In the genomic region with DNA sequence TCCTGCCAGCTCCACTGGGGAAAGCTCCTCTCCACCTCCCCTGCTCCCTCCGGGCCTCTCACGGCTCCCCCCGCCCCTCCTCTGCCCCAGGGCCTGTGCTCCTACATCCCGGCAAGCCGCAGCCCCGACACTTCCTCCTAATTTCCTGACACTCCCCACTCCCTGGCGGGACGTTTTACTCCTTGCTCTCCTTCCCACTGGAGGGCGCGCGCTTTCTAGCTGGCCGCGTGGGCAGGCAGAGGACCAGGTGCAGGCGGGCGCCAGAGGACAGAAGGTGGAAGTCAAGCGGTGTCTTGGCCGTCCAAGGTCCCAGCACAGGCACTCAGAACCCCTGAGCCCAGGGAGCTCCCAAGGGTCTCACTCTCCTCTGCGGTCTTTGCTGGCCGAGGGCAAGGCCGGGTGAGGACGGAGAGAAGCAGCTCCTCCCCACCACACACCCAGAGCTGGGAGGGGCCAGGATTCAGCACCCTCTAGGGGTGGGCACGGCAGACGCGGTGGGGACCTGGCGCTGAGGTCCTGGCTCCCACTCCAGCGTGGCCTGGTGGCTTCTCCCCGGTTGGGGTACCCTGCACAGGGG, we compare ENCODE assay signal across 1 cellular context.
A peak's percentile ranks its signal among the peaks of the same experiment; 100 is the strongest.
TF ChIP-seq lines count a peak whose summit lies in the region.

No MANE protein-coding gene starts in this region.

TF ChIP-seq in K562, 482 proteins besides CTCF, POLR2A, EP300 and RAD21 (continued from another document and continues in another):
- TF ChIP-seq POLR2AphosphoS2 (IDR thresholded peaks at IDR 0.05; ENCODE audit: low read length) = no peak
- TF ChIP-seq ZNF282 (CRISPR knock-in tag; IDR thresholded peaks at IDR 0.05) = no peak
- no peak for TF ChIP-seq RFX5 (IDR thresholded peaks at IDR 0.05; ENCODE audit: low read depth, low read length)
- TF ChIP-seq NCOR1 (IDR thresholded peaks at IDR 0.05) = no peak
- TF ChIP-seq ZNF589 (CRISPR knock-in tag; IDR thresholded peaks at IDR 0.05; ENCODE audit: low read depth) = no peak
- no peak for TF ChIP-seq ZNF197 (CRISPR knock-in tag; IDR thresholded peaks at IDR 0.05; ENCODE audit: low read depth)
- peak; percentile 44 for TF ChIP-seq ATF7 (IDR thresholded peaks at IDR 0.05)
- no peak for TF ChIP-seq ZFP1 (CRISPR knock-in tag; IDR thresholded peaks at IDR 0.05)
- TF ChIP-seq, protein P1, sequence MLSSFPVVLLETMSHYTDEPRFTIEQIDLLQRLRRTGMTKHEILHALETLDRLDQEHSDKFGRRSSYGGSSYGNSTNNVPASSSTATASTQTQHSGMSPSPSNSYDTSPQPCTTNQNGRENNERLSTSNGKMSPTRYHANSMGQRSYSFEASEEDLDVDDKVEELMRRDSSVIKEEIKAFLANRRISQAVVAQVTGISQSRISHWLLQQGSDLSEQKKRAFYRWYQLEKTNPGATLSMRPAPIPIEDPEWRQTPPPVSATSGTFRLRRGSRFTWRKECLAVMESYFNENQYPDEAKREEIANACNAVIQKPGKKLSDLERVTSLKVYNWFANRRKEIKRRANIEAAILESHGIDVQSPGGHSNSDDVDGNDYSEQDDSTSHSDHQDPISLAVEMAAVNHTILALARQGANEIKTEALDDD (IDR thresholded peaks at IDR 0.05) = no peak
- TF ChIP-seq, protein P2, sequence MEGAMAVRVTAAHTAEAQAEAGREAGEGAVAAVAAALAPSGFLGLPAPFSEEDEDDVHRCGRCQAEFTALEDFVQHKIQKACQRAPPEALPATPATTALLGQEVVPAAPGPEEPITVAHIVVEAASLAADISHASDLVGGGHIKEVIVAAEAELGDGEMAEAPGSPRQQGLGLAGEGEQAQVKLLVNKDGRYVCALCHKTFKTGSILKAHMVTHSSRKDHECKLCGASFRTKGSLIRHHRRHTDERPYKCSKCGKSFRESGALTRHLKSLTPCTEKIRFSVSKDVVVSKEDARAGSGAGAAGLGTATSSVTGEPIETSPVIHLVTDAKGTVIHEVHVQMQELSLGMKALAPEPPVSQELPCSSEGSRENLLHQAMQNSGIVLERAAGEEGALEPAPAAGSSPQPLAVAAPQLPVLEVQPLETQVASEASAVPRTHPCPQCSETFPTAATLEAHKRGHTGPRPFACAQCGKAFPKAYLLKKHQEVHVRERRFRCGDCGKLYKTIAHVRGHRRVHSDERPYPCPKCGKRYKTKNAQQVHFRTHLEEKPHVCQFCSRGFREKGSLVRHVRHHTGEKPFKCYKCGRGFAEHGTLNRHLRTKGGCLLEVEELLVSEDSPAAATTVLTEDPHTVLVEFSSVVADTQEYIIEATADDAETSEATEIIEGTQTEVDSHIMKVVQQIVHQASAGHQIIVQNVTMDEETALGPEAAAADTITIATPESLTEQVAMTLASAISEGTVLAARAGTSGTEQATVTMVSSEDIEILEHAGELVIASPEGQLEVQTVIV (CRISPR knock-in tag; IDR thresholded peaks at IDR 0.05; ENCODE audit: borderline replicate concordance) = no peak
- TF ChIP-seq SUPT5H (IDR thresholded peaks at IDR 0.05) = 0 out of 2 replicates have a peak, but pooled peaks have one; percentile 33
- peak; percentile 92 for TF ChIP-seq ZNF263 (CRISPR knock-in tag; IDR thresholded peaks at IDR 0.05; ENCODE audit: borderline replicate concordance)
- no peak for TF ChIP-seq ZNF766 (CRISPR knock-in tag; conservative IDR thresholded peaks at IDR 0.05)
- TF ChIP-seq, protein P3, sequence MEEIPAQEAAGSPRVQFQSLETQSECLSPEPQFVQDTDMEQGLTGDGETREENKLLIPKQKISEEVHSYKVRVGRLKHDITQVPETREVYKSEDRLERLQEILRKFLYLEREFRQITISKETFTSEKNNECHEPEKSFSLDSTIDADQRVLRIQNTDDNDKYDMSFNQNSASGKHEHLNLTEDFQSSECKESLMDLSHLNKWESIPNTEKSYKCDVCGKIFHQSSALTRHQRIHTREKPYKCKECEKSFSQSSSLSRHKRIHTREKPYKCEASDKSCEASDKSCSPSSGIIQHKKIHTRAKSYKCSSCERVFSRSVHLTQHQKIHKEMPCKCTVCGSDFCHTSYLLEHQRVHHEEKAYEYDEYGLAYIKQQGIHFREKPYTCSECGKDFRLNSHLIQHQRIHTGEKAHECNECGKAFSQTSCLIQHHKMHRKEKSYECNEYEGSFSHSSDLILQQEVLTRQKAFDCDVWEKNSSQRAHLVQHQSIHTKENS (CRISPR knock-in tag; IDR thresholded peaks at IDR 0.05) = no peak
- TF ChIP-seq, protein P4, sequence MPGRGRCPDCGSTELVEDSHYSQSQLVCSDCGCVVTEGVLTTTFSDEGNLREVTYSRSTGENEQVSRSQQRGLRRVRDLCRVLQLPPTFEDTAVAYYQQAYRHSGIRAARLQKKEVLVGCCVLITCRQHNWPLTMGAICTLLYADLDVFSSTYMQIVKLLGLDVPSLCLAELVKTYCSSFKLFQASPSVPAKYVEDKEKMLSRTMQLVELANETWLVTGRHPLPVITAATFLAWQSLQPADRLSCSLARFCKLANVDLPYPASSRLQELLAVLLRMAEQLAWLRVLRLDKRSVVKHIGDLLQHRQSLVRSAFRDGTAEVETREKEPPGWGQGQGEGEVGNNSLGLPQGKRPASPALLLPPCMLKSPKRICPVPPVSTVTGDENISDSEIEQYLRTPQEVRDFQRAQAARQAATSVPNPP (IDR thresholded peaks at IDR 0.05; ENCODE audit: borderline replicate concordance, insufficient read depth, insufficient read length) = no peak
- TF ChIP-seq, protein P5, sequence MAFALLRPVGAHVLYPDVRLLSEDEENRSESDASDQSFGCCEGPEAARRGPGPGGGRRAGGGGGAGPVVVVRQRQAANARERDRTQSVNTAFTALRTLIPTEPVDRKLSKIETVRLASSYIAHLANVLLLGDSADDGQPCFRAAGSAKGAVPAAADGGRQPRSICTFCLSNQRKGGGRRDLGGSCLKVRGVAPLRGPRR (CRISPR knock-in tag; IDR thresholded peaks at IDR 0.05) = no peak
- no peak for TF ChIP-seq CBFA2T3 (IDR thresholded peaks at IDR 0.05)
- TF ChIP-seq ZSCAN32 (CRISPR knock-in tag; IDR thresholded peaks at IDR 0.05) = no peak
- no peak for TF ChIP-seq BMI1 (IDR thresholded peaks at IDR 0.05; ENCODE audit: low read length)
- TF ChIP-seq, protein P6, sequence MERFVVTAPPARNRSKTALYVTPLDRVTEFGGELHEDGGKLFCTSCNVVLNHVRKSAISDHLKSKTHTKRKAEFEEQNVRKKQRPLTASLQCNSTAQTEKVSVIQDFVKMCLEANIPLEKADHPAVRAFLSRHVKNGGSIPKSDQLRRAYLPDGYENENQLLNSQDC (CRISPR knock-in tag; IDR thresholded peaks at IDR 0.05) = no peak
- TF ChIP-seq, protein P7, sequence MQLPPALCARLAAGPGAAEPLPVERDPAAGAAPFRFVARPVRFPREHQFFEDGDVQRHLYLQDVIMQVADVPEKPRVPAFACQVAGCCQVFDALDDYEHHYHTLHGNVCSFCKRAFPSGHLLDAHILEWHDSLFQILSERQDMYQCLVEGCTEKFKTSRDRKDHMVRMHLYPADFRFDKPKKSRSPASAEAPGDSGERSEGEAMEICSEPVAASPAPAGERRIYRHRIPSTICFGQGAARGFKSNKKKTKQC (CRISPR knock-in tag; IDR thresholded peaks at IDR 0.05) = no peak
- TF ChIP-seq TEAD2 (tag; IDR thresholded peaks at IDR 0.05) = no peak
- no peak for TF ChIP-seq ILF3 (IDR thresholded peaks at IDR 0.05; ENCODE audit: borderline replicate concordance)
- TF ChIP-seq POLR3A (IDR thresholded peaks at IDR 0.05; ENCODE audit: borderline replicate concordance, extremely low read depth, insufficient read depth, insufficient read length) = no peak
- TF ChIP-seq ZNF717 (CRISPR knock-in tag; IDR thresholded peaks at IDR 0.05) = no peak
- TF ChIP-seq, protein P8, sequence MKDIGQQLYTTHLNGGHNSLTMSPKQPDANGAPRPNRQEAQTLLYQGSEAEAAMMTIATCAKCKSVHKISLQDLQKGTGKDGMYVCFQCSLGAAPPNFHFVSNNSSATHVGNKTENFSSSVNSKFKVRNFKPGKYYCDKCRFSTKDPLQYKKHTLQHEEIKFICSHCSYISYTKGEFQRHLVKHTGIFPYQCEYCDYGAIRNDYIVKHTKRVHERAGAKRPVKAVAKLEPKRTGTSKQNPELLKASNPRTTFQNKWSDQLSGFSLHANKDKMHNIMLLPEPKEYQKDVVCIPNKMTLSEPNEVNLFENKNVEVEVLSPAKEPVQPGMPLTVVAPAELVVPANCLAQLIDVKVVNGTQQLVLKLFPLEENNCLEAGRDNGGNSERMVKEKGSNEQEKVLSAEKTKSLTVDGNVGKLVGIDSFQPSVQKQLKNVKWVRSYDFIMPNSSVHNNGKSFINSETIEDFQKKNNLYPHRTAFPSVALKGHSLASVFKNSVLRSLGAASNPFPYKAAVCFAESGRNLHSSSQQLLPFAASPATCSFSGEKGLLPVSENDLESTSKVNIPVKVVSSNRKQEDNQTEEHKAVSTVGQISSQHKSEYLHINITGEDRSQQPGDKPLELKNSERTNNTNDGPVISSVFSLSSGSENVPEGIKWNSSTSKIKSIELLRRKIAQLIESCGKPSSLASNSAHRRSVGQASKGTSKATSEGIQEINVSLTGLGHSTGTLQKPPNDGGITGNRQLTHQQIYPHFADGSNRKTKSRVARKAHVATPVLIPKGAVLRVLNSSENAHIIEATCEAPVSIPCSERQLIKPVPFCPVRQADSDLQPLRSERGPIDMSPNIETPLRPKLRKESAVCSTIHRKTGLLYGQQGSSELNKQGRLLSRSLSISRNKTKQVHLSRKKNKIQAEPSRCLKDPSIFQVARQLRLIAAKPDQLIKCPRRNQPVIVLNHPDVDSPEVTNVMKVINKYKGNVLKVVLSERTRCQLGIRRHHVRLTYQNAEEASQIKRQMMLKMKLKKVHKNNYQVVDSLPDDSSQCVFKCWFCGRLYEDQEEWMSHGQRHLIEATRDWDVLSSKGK (CRISPR knock-in tag; IDR thresholded peaks at IDR 0.05) = no peak
- no peak for TF ChIP-seq ZNF253 (CRISPR knock-in tag; conservative IDR thresholded peaks at IDR 0.05)
- TF ChIP-seq YBX1 (IDR thresholded peaks at IDR 0.05) = no peak
- TF ChIP-seq, protein P9, sequence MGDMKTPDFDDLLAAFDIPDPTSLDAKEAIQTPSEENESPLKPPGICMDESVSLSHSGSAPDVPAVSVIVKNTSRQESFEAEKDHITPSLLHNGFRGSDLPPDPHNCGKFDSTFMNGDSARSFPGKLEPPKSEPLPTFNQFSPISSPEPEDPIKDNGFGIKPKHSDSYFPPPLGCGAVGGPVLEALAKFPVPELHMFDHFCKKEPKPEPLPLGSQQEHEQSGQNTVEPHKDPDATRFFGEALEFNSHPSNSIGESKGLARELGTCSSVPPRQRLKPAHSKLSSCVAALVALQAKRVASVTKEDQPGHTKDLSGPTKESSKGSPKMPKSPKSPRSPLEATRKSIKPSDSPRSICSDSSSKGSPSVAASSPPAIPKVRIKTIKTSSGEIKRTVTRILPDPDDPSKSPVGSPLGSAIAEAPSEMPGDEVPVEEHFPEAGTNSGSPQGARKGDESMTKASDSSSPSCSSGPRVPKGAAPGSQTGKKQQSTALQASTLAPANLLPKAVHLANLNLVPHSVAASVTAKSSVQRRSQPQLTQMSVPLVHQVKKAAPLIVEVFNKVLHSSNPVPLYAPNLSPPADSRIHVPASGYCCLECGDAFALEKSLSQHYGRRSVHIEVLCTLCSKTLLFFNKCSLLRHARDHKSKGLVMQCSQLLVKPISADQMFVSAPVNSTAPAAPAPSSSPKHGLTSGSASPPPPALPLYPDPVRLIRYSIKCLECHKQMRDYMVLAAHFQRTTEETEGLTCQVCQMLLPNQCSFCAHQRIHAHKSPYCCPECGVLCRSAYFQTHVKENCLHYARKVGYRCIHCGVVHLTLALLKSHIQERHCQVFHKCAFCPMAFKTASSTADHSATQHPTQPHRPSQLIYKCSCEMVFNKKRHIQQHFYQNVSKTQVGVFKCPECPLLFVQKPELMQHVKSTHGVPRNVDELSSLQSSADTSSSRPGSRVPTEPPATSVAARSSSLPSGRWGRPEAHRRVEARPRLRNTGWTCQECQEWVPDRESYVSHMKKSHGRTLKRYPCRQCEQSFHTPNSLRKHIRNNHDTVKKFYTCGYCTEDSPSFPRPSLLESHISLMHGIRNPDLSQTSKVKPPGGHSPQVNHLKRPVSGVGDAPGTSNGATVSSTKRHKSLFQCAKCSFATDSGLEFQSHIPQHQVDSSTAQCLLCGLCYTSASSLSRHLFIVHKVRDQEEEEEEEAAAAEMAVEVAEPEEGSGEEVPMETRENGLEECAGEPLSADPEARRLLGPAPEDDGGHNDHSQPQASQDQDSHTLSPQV (IDR thresholded peaks at IDR 0.05) = peak; percentile 48; the same call in 1 of the 2 replicates
- TF ChIP-seq MTF1 (CRISPR knock-in tag; IDR thresholded peaks at IDR 0.05; ENCODE audit: borderline replicate concordance) = no peak
- TF ChIP-seq, protein P10, sequence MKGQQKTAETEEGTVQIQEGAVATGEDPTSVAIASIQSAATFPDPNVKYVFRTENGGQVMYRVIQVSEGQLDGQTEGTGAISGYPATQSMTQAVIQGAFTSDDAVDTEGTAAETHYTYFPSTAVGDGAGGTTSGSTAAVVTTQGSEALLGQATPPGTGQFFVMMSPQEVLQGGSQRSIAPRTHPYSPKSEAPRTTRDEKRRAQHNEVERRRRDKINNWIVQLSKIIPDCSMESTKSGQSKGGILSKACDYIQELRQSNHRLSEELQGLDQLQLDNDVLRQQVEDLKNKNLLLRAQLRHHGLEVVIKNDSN (CRISPR knock-in tag; IDR thresholded peaks at IDR 0.05) = no peak
- no peak for TF ChIP-seq NUFIP1 (IDR thresholded peaks at IDR 0.05; ENCODE audit: partially characterized antibody)
- TF ChIP-seq JUND (IDR thresholded peaks at IDR 0.05; ENCODE audit: borderline replicate concordance, low read depth, low read length) = no peak; the same call in 1 of the 2 replicates
- TF ChIP-seq JUND (tag; IDR thresholded peaks at IDR 0.05; ENCODE audit: borderline replicate concordance, low read depth, low read length) = no peak; the same call in 2 of the 3 replicates
- TF ChIP-seq NFRKB (IDR thresholded peaks at IDR 0.05; ENCODE audit: low read depth) = no peak
- no peak for TF ChIP-seq RBM39 (optimal IDR thresholded peaks at IDR 0.05; ENCODE audit: low read depth, low read length)
- TF ChIP-seq THRAP3 (IDR thresholded peaks at IDR 0.05; ENCODE audit: borderline replicate concordance) = no peak
- TF ChIP-seq CHD4 (IDR thresholded peaks at IDR 0.05; ENCODE audit: insufficient read depth, insufficient replicate concordance, low read depth, low read length, poor library complexity, severe bottlenecking) = no peak
- TF ChIP-seq HDAC1 (IDR thresholded peaks at IDR 0.05) = 0 out of 4 replicates have a peak, but pooled peaks of 1 of the 2 experiments have one; percentile 59
